Comparison of ENCODE assay signal across 12 cellular contexts in the genomic region with DNA sequence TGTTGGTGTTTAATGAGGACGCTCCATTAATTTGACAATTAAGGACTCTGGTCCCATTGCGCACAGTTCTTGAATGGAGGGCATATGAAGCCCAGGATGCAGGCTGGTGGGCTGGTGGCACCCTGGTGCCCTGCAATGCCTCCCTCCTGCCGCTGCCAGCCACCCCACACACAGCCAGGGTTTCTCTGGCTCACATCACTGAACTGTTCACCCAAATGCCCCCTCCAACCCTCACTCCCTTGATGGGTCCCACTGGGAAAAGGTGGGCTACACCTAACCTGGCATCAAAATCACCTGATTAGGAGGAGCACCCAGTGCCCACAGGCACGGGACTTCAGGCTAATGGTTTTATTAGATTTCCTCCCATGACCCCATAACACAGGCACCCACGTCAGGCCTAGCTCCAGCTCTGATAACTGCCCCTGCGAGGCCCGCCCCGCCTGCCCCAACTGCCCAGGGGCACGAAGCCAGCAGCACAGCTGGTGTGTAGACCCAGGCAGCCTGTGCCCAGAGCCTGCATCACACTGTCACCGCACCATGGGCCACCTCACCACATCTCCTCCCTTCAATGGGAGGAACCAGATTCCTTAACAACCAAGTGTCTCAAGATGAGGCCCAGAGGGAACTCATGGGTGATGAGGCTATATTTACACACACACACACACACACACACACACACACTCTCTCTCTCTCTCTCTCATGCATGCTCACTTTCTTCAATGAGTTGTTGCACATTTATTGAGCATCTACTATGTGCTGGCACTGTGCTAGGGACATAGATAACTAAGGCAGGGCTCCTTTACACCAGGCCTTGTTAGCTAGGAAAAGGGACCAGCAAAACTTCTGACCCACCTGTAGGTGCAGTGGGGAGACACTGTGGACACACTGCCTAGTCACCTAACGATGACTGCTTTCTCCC.
DNase-seq lines count a peak whose midpoint lies in the region; ATAC-seq and TF ChIP-seq lines count a peak whose summit lies in the region.
"Had no signal": no experiment of that assay in that cellular context is flagged by ENCODE, and none has a peak within 500 bp of the region (broad histone marks: within the 10 kb centered on the region; RNA-seq: fewer than 3 reads in every experiment).

No MANE protein-coding gene starts in this region.

- 92% methylated on average over 11 of the region's 11 CpGs for WGBS in hepatocyte (ENCODE audit: low lambda C conversion rate, missing lambda C conversion rate)

- H3K36me3 ChIP-seq in hepatocyte (replicated peaks; ENCODE audit: insufficient read depth, low read depth), result no peaks in the 10 kb centered on the region
- H3K36me3 ChIP-seq: tibial artery had no signal

- H3K27ac ChIP-seq in RWPE1 (peak overlapping the region; percentile 93), hepatocyte (peak overlapping the region; percentile 96)
- H3K27ac ChIP-seq: tibial artery had no signal

- H3K27me3 ChIP-seq in hepatocyte, result no peaks in the 10 kb centered on the region
- H3K27me3 ChIP-seq: tibial artery had no signal

- H3K4me3 Mint-ChIP-seq in progenitor cell of endocrine pancreas (ENCODE audit: low read depth), result no peak overlapping the region
- H3K4me3 Mint-ChIP-seq: WTC11 had no signal

- peaks cover 4% of the 10 kb centered on the region for H3K36me3 Mint-ChIP-seq in progenitor cell of endocrine pancreas (ENCODE audit: insufficient read depth)

- H2AFZ ChIP-seq in hepatocyte, result no peak overlapping the region

- TF ChIP-seq CTCF in RWPE1 (conservative IDR thresholded peaks at IDR 0.05; ENCODE audit: low read depth), result no peak
- no peak for TF ChIP-seq CTCF in hepatocyte (IDR thresholded peaks at IDR 0.05; ENCODE audit: poor library complexity)
- no peak for TF ChIP-seq CTCF in progenitor cell of endocrine pancreas (IDR thresholded peaks at IDR 0.05; ENCODE audit: unreplicated experiment)

- H3K4me3 ChIP-seq in hepatocyte, result no peak overlapping the region
- H3K4me3 ChIP-seq: tibial artery had no signal

- POLR2A ChIA-PET in RWPE1 (lab: Yijun Ruan, JAX; ENCODE audit: low non-redundant PET), result no interaction called here

- H3K4me2 ChIP-seq in hepatocyte, result peak overlapping the region; percentile 77

- peaks cover 90% of the 10 kb centered on the region for H3K4me1 ChIP-seq in hepatocyte (ENCODE audit: insufficient read depth)

- no peaks in the 10 kb centered on the region for H3K27me3 Mint-ChIP-seq in progenitor cell of endocrine pancreas

- H3K9me2 ChIP-seq in hepatocyte (replicated peaks; ENCODE audit: insufficient read depth), result no peaks in the 10 kb centered on the region

- peak; percentile 34 for DNase-seq in EH (ENCODE audit: low read depth)
- DNase-seq in RWPE1 (ENCODE audit: low spot score), result no peak
- DNase-seq in hepatocyte (ENCODE audit: low spot score), result peak; percentile 48
- peak; percentile 6 for DNase-seq in progenitor cell of endocrine pancreas (ENCODE audit: low spot score, unreplicated experiment)
- DNase-seq in AG20443 (ENCODE audit: low spot score), result no peak
- DNase-seq in NCI-H69 (lab: John Stamatoyannopoulos, UW), result no peak
- DNase-seq in NCI-H1092 treated with DMSO at 0.1 percent for 48 hours (lab: John Stamatoyannopoulos, UW), result no peak
- DNase-seq: activated gamma-delta T cell, RPMI8226, tibial artery had no signal

- peaks cover 90% of the 10 kb centered on the region for H3K79me2 ChIP-seq in hepatocyte

- ATAC-seq in HG03095 (IDR thresholded peaks at IDR 0.05; ENCODE audit: unreplicated experiment), result no peak
- ATAC-seq: WTC11 had no signal

- H3K27ac Mint-ChIP-seq in progenitor cell of endocrine pancreas, result peak overlapping the region; percentile 71

- no peaks in the 10 kb centered on the region for H3K9me3 ChIP-seq in hepatocyte (ENCODE audit: low read depth)
- H3K9me3 ChIP-seq: tibial artery had no signal

- H3K9me3 Mint-ChIP-seq in progenitor cell of endocrine pancreas (ENCODE audit: low read depth), result no peaks in the 10 kb centered on the region
- H3K9me3 Mint-ChIP-seq: WTC11 had no signal

- peaks cover 86% of the 10 kb centered on the region for H4K20me1 ChIP-seq in hepatocyte (ENCODE audit: insufficient read depth, poor library complexity, severe bottlenecking)

- peaks cover 82% of the 10 kb centered on the region for H3K4me1 Mint-ChIP-seq in progenitor cell of endocrine pancreas (ENCODE audit: low read depth)

- CTCF ChIA-PET in RWPE1 (lab: Yijun Ruan, JAX), result interaction anchor here (0.6 kb wide), 1 partner anchor 293 kb away, joined by 4 read pairs; no protein-coding TSS in a partner anchor

Comparison
In these comparisons a context has a peak if more than half of its experiments do, and no peak if none do; other contexts are left out.
1. DNase-seq: peak in EH (single experiment), hepatocyte (single experiment) and progenitor cell of endocrine pancreas (single experiment); none in RWPE1 (single experiment), AG20443 (single experiment), NCI-H69 (single experiment) and NCI-H1092 treated with DMSO at 0.1 percent for 48 hours (single experiment).